Comparison of ENCODE assay signal across 17 cellular contexts in the genomic region with DNA sequence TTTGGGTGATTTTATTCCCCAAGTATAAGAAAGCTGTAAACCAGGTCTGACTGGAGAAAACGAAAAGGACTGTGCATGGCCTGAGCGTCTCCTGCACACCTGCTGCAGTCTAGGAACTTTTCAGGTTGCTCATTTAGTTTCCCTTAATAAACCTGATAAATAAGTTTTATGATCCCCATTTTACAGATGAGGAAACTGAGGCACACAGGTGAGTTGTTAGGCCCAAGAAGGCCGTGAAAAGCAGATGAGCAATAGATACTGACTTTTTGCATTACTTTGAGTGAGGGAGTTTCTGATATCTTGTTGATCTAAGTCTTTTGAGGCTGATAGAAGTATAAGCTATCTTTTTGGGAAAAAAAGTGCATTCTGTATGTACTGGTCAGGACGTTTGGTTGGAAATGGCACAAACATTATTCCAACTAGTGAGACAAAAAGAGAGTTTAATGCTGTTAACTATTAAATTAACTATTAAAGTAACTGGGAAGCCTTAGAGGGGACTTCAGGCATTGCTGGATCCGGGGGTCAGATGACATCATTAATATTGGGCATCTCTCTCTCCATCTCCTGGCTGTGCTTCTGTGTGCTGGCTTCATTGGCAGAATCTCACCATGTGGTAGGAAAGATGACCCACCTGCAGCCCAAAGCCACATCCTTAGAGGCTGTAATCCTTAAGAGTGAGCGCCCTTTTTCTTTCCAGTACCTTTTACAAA.
DNase-seq lines count a peak whose midpoint lies in the region; ATAC-seq and TF ChIP-seq lines count a peak whose summit lies in the region.
"Had no signal": no experiment of that assay in that cellular context is flagged by ENCODE, and none has a peak within 500 bp of the region (broad histone marks: within the 10 kb centered on the region; RNA-seq: fewer than 3 reads in every experiment).

No MANE protein-coding gene starts in this region.

- H3K27me3 ChIP-seq in foreskin keratinocyte: no peaks in the 10 kb centered on the region
- H3K27me3 ChIP-seq in subcutaneous abdominal adipose tissue (ENCODE audit: control insufficient read depth in 5 of 5, insufficient read depth in 4 of 5, low read length in 5 of 5): no peaks in the 10 kb centered on the region

- H3K4me1 ChIP-seq in foreskin keratinocyte (peaks cover 6% of the 10 kb centered on the region), subcutaneous abdominal adipose tissue (ENCODE audit: control insufficient read depth in 5 of 5, insufficient read depth in 5 of 5, low read length in 5 of 5) (peaks cover 17 to 48% (median 42%) of the 10 kb centered on the region in 5 donors)

- peaks cover 0 to 16% (median 6%) of the 10 kb centered on the region in 5 donors for H3K36me3 ChIP-seq in subcutaneous abdominal adipose tissue (ENCODE audit: control insufficient read depth in 5 of 5, insufficient read depth in 5 of 5, low read length in 5 of 5)

- no peaks in the 10 kb centered on the region for H3K9me3 ChIP-seq in subcutaneous abdominal adipose tissue (ENCODE audit: control insufficient read depth in 5 of 5, low read length in 5 of 5)
- H3K9me3 ChIP-seq: left ventricle myocardium inferior had no signal

- DNase-seq in foreskin keratinocyte (no peak), amygdala (lab: John Stamatoyannopoulos, UW) (no peak)
- no peak for DNase-seq in activated naive CD4-positive, alpha-beta T cell (lab: John Stamatoyannopoulos, UW)
- DNase-seq: activated CD8-positive, alpha-beta T cell treated with anti-CD3 and anti-CD28 coated beads for 36 hours; activated naive CD4-positive, alpha-beta T cell treated with anti-CD3 and anti-CD28 coated beads for 36 hours; caudate nucleus; dermis blood vessel endothelial cell; H9; left ventricle myocardium inferior; NCI-H1105; NCI-H2081; SHP77 treated with DMSO at 0.1 percent for 48 hours had no signal

- ATAC-seq in GM19023 (IDR thresholded peaks at IDR 0.05; ENCODE audit: unreplicated experiment) (peak; percentile 18), HG02981 (IDR thresholded peaks at IDR 0.05; ENCODE audit: unreplicated experiment) (peak; percentile 36), foreskin keratinocyte (no peak), GM19328 (IDR thresholded peaks at IDR 0.05; ENCODE audit: unreplicated experiment) (no peak)
- ATAC-seq: activated CD4-positive, CD25-positive, alpha-beta regulatory T cell treated with anti-CD3 and anti-CD28 coated beads, Interleukin-2, amount 50 U/mL, for 24 hours; activated CD8-positive, alpha-beta T cell treated with anti-CD3 and anti-CD28 coated beads for 36 hours had no signal

- no peak for TF ChIP-seq CTCF in foreskin keratinocyte (conservative IDR thresholded peaks at IDR 0.05)

- peak overlapping the region; percentile 81 for H3K27ac ChIP-seq in foreskin keratinocyte
- peak overlapping the region; percentile 55 for H3K27ac ChIP-seq in subcutaneous abdominal adipose tissue (ENCODE audit: low read depth, low read length)
- H3K27ac ChIP-seq: left ventricle myocardium inferior had no signal

- H3K9ac ChIP-seq in subcutaneous abdominal adipose tissue (ENCODE audit: low read length in 5 of 5): no peak overlapping the region

- H3K4me3 ChIP-seq in subcutaneous abdominal adipose tissue (ENCODE audit: low read depth in 1 of 5, low read length in 5 of 5): no peak overlapping the region
- H3K4me3 ChIP-seq: left ventricle myocardium inferior had no signal

Comparison
In these comparisons a context has a peak if more than half of its experiments do, and no peak if none do; other contexts are left out.
1. ATAC-seq: peak in GM19023 (single experiment) and HG02981 (single experiment); none in foreskin keratinocyte (single experiment) and GM19328 (single experiment).